In the genomic region with DNA sequence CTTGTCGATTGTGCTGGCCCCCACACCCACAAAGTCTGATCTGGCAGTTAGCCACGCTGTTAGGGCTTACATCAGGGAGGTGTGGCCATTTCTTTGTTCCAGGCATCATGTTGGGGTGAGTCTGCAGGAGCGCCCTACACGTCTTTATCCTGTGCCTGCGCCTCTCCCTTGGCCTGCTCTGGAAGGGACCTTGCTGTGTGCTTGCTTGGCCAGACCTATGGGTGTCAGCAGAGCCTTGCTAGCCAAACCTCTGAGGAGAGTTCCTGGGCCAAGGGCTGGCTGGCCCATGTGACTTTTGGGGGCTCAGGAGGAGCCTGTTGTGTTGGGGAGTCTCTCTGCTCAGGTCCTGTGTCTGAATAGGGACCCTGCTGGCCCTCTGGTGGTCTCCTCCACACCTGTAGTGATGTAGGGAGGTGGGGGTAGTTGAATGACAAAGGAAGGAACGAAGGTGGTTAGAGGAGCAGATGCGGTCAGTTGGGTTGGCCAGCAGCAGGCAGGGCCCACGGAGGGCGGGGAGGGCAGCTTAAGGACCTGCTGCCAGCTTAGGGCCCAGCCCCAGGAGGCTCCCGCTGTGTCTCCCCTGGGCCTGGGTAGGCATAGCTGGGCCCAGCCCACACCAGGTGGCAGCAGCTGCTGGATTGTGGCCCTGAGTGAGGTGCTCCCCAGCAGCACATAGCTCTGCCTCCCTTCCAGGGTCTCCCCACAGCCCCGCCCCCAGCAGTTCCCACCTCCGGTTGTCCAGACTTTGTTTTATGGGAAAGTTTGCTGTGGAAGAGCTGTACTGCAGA, we compare ENCODE assay signal across 22 cellular contexts. TPM values are rescaled to one million over a fixed set of nuclear protein-coding genes. Genes with fewer than 3 reads are reported as not detected.
DNase-seq lines count a peak whose midpoint lies in the region; ATAC-seq and TF ChIP-seq lines count a peak whose summit lies in the region.
"Had no signal": no experiment of that assay in that cellular context is flagged by ENCODE, and none has a peak within 500 bp of the region (broad histone marks: within the 10 kb centered on the region; RNA-seq: fewer than 3 reads in every experiment).

No MANE protein-coding gene starts in this region.

- no peak overlapping the region for H3K4me3 ChIP-seq in esophagus squamous epithelium
- no peak overlapping the region for H3K4me3 ChIP-seq in neuronal stem cell (ENCODE audit: low read length in 2 of 2)
- no peak overlapping the region for H3K4me3 ChIP-seq in stomach
- H3K4me3 ChIP-seq: GM23248 had no signal

- no peak overlapping the region for H2BK12ac ChIP-seq in neuronal stem cell (ENCODE audit: low read length)

- H3K4me1 ChIP-seq in esophagus squamous epithelium (peaks cover 0 to 32% (median 4%) of the 10 kb centered on the region in 3 donors), neuronal stem cell (ENCODE audit: control insufficient read depth in 2 of 2, insufficient read depth in 1 of 2, low read depth in 1 of 2, low read length in 2 of 2) (peaks cover 0 to 2% of the 10 kb centered on the region in 2 donors), stomach (peaks cover 0 to 10% (median 8%) of the 10 kb centered on the region in 4 donors)

- no peak overlapping the region for H2AK5ac ChIP-seq in neuronal stem cell (ENCODE audit: low read depth, low read length)

- H3K27me3 Mint-ChIP-seq in activated CD8-positive, alpha-beta T cell treated with anti-CD3 and anti-CD28 coated beads for 36 hours: no peaks in the 10 kb centered on the region
- no peaks in the 10 kb centered on the region for H3K27me3 Mint-ChIP-seq in activated CD8-positive, alpha-beta T cell treated with anti-CD3 and anti-CD28 coated beads, Interleukin-2, amount 10 ng/mL, durations not matched to agents 7 days and 5 days (ENCODE audit: low read depth)
- no peaks in the 10 kb centered on the region for H3K27me3 Mint-ChIP-seq in central memory CD8-positive, alpha-beta T cell
- H3K27me3 Mint-ChIP-seq: B cell; CD4-positive, CD25-positive, alpha-beta regulatory T cell had no signal

- no peak overlapping the region for H3K4me2 ChIP-seq in neuronal stem cell (ENCODE audit: insufficient read depth, low read length, poor library complexity, severe bottlenecking)

- H4K91ac ChIP-seq in neuronal stem cell (ENCODE audit: low read depth, low read length, poor library complexity): no peak overlapping the region

- H2AFZ ChIP-seq in neuronal stem cell (ENCODE audit: low read length): no peak overlapping the region
- H2AFZ ChIP-seq: GM23248 had no signal

- no peak overlapping the region for H3K9ac ChIP-seq in neuronal stem cell (ENCODE audit: low read depth, low read length, poor library complexity)
- H3K9ac ChIP-seq: GM23248 had no signal

- no peaks in the 10 kb centered on the region for H3K9me3 Mint-ChIP-seq in activated CD8-positive, alpha-beta T cell treated with anti-CD3 and anti-CD28 coated beads for 36 hours
- no peaks in the 10 kb centered on the region for H3K9me3 Mint-ChIP-seq in activated CD8-positive, alpha-beta T cell treated with anti-CD3 and anti-CD28 coated beads, Interleukin-2, amount 10 ng/mL, durations not matched to agents 7 days and 5 days (ENCODE audit: insufficient read depth)
- no peaks in the 10 kb centered on the region for H3K9me3 Mint-ChIP-seq in central memory CD8-positive, alpha-beta T cell
- H3K9me3 Mint-ChIP-seq: CD4-positive, CD25-positive, alpha-beta regulatory T cell had no signal

- H3K27ac ChIP-seq in esophagus squamous epithelium (peak overlapping the region; percentile 44 to 80 (median 58)), neuronal stem cell (replicated peaks; ENCODE audit: low read length) (no peak overlapping the region), stomach (no peak overlapping the region)
- H3K27ac ChIP-seq: GM23248 had no signal

- no peak overlapping the region for H3K4me3 Mint-ChIP-seq in activated CD8-positive, alpha-beta T cell treated with anti-CD3 and anti-CD28 coated beads for 36 hours
- no peak overlapping the region for H3K4me3 Mint-ChIP-seq in activated CD8-positive, alpha-beta T cell treated with anti-CD3 and anti-CD28 coated beads, Interleukin-2, amount 10 ng/mL, durations not matched to agents 7 days and 5 days
- H3K4me3 Mint-ChIP-seq in central memory CD8-positive, alpha-beta T cell: no peak overlapping the region
- H3K4me3 Mint-ChIP-seq: B cell had no signal

- no peak for TF ChIP-seq CTCF in activated CD8-positive, alpha-beta T cell treated with anti-CD3 and anti-CD28 coated beads for 36 hours (IDR thresholded peaks at IDR 0.05)
- TF ChIP-seq CTCF in esophagus squamous epithelium (IDR thresholded peaks at IDR 0.05): peak in 1 of 6 experiments; percentile 32
- TF ChIP-seq CTCF in stomach (IDR thresholded peaks at IDR 0.05): no peak

- 81 to 88% methylated on average over 4 to 11 of the region's 12 CpGs for whole genome bisulfite sequencing in esophagus squamous epithelium, 2 donors
- WGBS in neuronal stem cell (ENCODE audit: extremely low coverage in 2 of 2, insufficient read length in 2 of 2, insufficient replicate concordance in 1 of 2), 2 donors: no CpG with 5 or more reads among the region's 12 CpGs
- 86 to 93% (median 91%) methylated on average over 10 to 12 of the region's 12 CpGs for WGBS in stomach, 5 donors

- no peak for TF ChIP-seq POLR2A in esophagus squamous epithelium (IDR thresholded peaks at IDR 0.05)
- no peak for TF ChIP-seq POLR2A in stomach (IDR thresholded peaks at IDR 0.05)

- H3K27me3 ChIP-seq in esophagus squamous epithelium (no peaks in the 10 kb centered on the region), neuronal stem cell (ENCODE audit: control insufficient read depth in 3 of 3, insufficient read depth in 3 of 3, low read depth in 1 of 3, low read length in 3 of 3) (no peaks in the 10 kb centered on the region), stomach (no peaks in the 10 kb centered on the region)

- no peak overlapping the region for H2BK5ac ChIP-seq in neuronal stem cell (ENCODE audit: low read length)

- no peak overlapping the region for H3K4ac ChIP-seq in neuronal stem cell (ENCODE audit: low read length)

- H3K36me3 ChIP-seq in esophagus squamous epithelium: peaks cover 12 to 82% (median 39%) of the 10 kb centered on the region in 3 donors
- H3K36me3 ChIP-seq in neuronal stem cell (replicated peaks in 1 of 2; ENCODE audit: control insufficient read depth in 2 of 2, insufficient read depth in 2 of 2, low read length in 2 of 2): peaks cover 25 to 66% of the 10 kb centered on the region in 2 donors
- H3K36me3 ChIP-seq in stomach: peaks cover 50 to 95% (median 89%) of the 10 kb centered on the region in 4 donors

- peak overlapping the region; percentile 73 for H3K23ac ChIP-seq in neuronal stem cell (ENCODE audit: low read depth, low read length, poor library complexity)

- H2BK15ac ChIP-seq in neuronal stem cell (ENCODE audit: low read length): no peak overlapping the region

- H3K4me1 Mint-ChIP-seq in activated CD8-positive, alpha-beta T cell treated with anti-CD3 and anti-CD28 coated beads for 36 hours (ENCODE audit: low read depth): peaks cover 8% of the 10 kb centered on the region
- peaks cover 6% of the 10 kb centered on the region for H3K4me1 Mint-ChIP-seq in activated CD8-positive, alpha-beta T cell treated with anti-CD3 and anti-CD28 coated beads, Interleukin-2, amount 10 ng/mL, durations not matched to agents 7 days and 5 days (ENCODE audit: low read depth)
- peaks cover 9% of the 10 kb centered on the region for H3K4me1 Mint-ChIP-seq in central memory CD8-positive, alpha-beta T cell

- peak overlapping the region; percentile 20 for H3K27ac Mint-ChIP-seq in activated CD8-positive, alpha-beta T cell treated with anti-CD3 and anti-CD28 coated beads for 36 hours
- no peak overlapping the region for H3K27ac Mint-ChIP-seq in activated CD8-positive, alpha-beta T cell treated with anti-CD3 and anti-CD28 coated beads, Interleukin-2, amount 10 ng/mL, durations not matched to agents 7 days and 5 days
- peak overlapping the region; percentile 55 for H3K27ac Mint-ChIP-seq in central memory CD8-positive, alpha-beta T cell (ENCODE audit: low read depth)
- H3K27ac Mint-ChIP-seq: B cell; CD4-positive, CD25-positive, alpha-beta regulatory T cell had no signal

- H3K9me3 ChIP-seq in esophagus squamous epithelium (no peaks in the 10 kb centered on the region), neuronal stem cell (replicated peaks in 1 of 2; ENCODE audit: control insufficient read depth in 2 of 2, insufficient read depth in 1 of 2, low read depth in 1 of 2, low read length in 2 of 2) (peaks cover 0 to 6% of the 10 kb centered on the region in 2 donors), stomach (no peaks in the 10 kb centered on the region)

- no peak for DNase-seq in activated CD8-positive, alpha-beta T cell treated with anti-CD3 and anti-CD28 coated beads for 36 hours
- DNase-seq in activated CD8-positive, alpha-beta T cell treated with anti-CD3 and anti-CD28 coated beads, Interleukin-2, amount 10 ng/mL, durations not matched to agents 7 days and 5 days: no peak
- DNase-seq in central memory CD8-positive, alpha-beta T cell (ENCODE audit: low spot score in 2 of 2): no peak
- DNase-seq in esophagus squamous epithelium (lab: John Stamatoyannopoulos, UW) (no peak), neuronal stem cell (ENCODE audit: low spot score) (no peak), stomach (no peak), SKM-1 (lab: John Stamatoyannopoulos, UW; ENCODE audit: unreplicated experiment) (no peak), SW 1271 (lab: John Stamatoyannopoulos, UW) (no peak)
- DNase-seq: 8988T; CD4-positive, CD25-positive, alpha-beta regulatory T cell; COR-L47; GM23248; KBM-7; NCI-H1105 treated with DMSO at 0.1 percent for 48 hours; NCI-H1694; NCI-H2081 treated with DMSO at 0.1 percent for 48 hours; NCI-H446 treated with DMSO at 0.1 percent for 48 hours; NCI-H69; NK-92 treated with Interleukin-12 subunit alpha and Interleukin-12 subunit beta, amount 100 ng/mL, for 24 hours had no signal

- no peak for TF ChIP-seq EP300 in stomach (IDR thresholded peaks at IDR 0.05)

- H4K8ac ChIP-seq in neuronal stem cell (ENCODE audit: low read depth, low read length): no peak overlapping the region

- H3K18ac ChIP-seq in neuronal stem cell (ENCODE audit: low read length): no peak overlapping the region

- H3K79me1 ChIP-seq in neuronal stem cell (ENCODE audit: low read depth, low read length): no peaks in the 10 kb centered on the region

- POLR2A ChIA-PET in activated CD8-positive, alpha-beta T cell treated with anti-CD3 and anti-CD28 coated beads for 36 hours (lab: Charles Lee): interaction anchor here (1.3 kb wide), 1 partner anchor 8 kb away, joined by 3 read pairs; a partner anchor contains a TSS
- POLR2A ChIA-PET in activated CD8-positive, alpha-beta T cell treated with anti-CD3 and anti-CD28 coated beads, Interleukin-2, amount 10 ng/mL, durations not matched to agents 7 days and 5 days (lab: Charles Lee): no interaction called here

- intact Hi-C loops in activated CD8-positive, alpha-beta T cell treated with anti-CD3 and anti-CD28 coated beads for 36 hours (cut with micrococcal nuclease): no loop called here
- intact Hi-C loops in esophagus squamous epithelium (cut with DNase I): no loop called here
- intact Hi-C loops in stomach (cut with DNase I; ENCODE audit: low total_unique reads): no loop called here

- ATAC-seq in activated CD8-positive, alpha-beta T cell treated with anti-CD3 and anti-CD28 coated beads for 36 hours: no peak
- ATAC-seq in activated CD8-positive, alpha-beta T cell treated with anti-CD3 and anti-CD28 coated beads, Interleukin-2, amount 10 ng/mL, durations not matched to agents 7 days and 5 days: no peak
- no peak for ATAC-seq in central memory CD8-positive, alpha-beta T cell (replicated peaks; ENCODE audit: extremely low read depth, poor library complexity, severe bottlenecking)
- ATAC-seq: HCT116, Right ventricle myocardium inferior had no signal

- no peak overlapping the region for H2BK120ac ChIP-seq in neuronal stem cell (ENCODE audit: low read depth, low read length)

- no peak overlapping the region for H3K14ac ChIP-seq in neuronal stem cell (ENCODE audit: low read length)

- CTCF ChIA-PET in activated CD8-positive, alpha-beta T cell treated with anti-CD3 and anti-CD28 coated beads for 36 hours (lab: Charles Lee): interaction anchor here (0.9 kb wide), 1 partner anchor 17 kb away, joined by 3 read pairs; no protein-coding TSS in a partner anchor
- CTCF ChIA-PET in activated CD8-positive, alpha-beta T cell treated with anti-CD3 and anti-CD28 coated beads, Interleukin-2, amount 10 ng/mL, durations not matched to agents 7 days and 5 days (lab: Charles Lee): no interaction called here

- H3K36me3 Mint-ChIP-seq in activated CD8-positive, alpha-beta T cell treated with anti-CD3 and anti-CD28 coated beads for 36 hours (ENCODE audit: low read depth): peaks cover 47% of the 10 kb centered on the region
- peaks cover 63% of the 10 kb centered on the region for H3K36me3 Mint-ChIP-seq in activated CD8-positive, alpha-beta T cell treated with anti-CD3 and anti-CD28 coated beads, Interleukin-2, amount 10 ng/mL, durations not matched to agents 7 days and 5 days (ENCODE audit: low read depth)
- H3K36me3 Mint-ChIP-seq in central memory CD8-positive, alpha-beta T cell (ENCODE audit: insufficient read depth): peaks cover 44% of the 10 kb centered on the region

RNA-seq across cellular contexts. Expression of a gene that starts 7.9 kb away (rescaled TPM):
- total RNA-seq in activated CD8-positive, alpha-beta T cell treated with anti-CD3 and anti-CD28 coated beads for 36 hours: 10 to 100 TPM; 41.5 to 42.5 TPM
- total RNA-seq in activated CD8-positive, alpha-beta T cell treated with anti-CD3 and anti-CD28 coated beads, Interleukin-2, amount 10 ng/mL, durations not matched to agents 7 days and 5 days: 10 to 100 TPM; 66.0 to 72.1 TPM
- total RNA-seq in esophagus squamous epithelium: 10 to 100 TPM; 20.9 to 53.6 (median 49.7) TPM
- polyA plus RNA-seq in neuronal stem cell (2013, experiment 1 of 2): 23.0 TPM
- 23.7 TPM for polyA plus RNA-seq in neuronal stem cell (2013, experiment 2 of 2)
- 10 to 100 TPM; 35.0 to 77.9 (median 51.1) TPM for total RNA-seq in stomach
- 10 to 100 TPM; 20.6 to 36.0 (median 22.3) TPM for polyA plus RNA-seq in stomach

RNA-seq across cellular contexts. Expression of a gene that starts 31.6 kb away (rescaled TPM):
- total RNA-seq in activated CD8-positive, alpha-beta T cell treated with anti-CD3 and anti-CD28 coated beads for 36 hours: 10 to 100 TPM; 38.6 to 41.3 TPM
- 10 to 100 TPM; 85.9 to 86.4 TPM for total RNA-seq in activated CD8-positive, alpha-beta T cell treated with anti-CD3 and anti-CD28 coated beads, Interleukin-2, amount 10 ng/mL, durations not matched to agents 7 days and 5 days
- total RNA-seq in esophagus squamous epithelium (10 to 100 TPM; 19.6 to 29.7 (median 24.6) TPM), stomach (100 to 1,000 TPM in 1 of 5 donors, 10 to 100 TPM in 2, 1 to 10 TPM in 1, not detected in 1; 4.0 to 101 (median 24.2) TPM)
- 9.6 TPM for polyA plus RNA-seq in neuronal stem cell (2013, experiment 1 of 2)
- 9.4 TPM for polyA plus RNA-seq in neuronal stem cell (2013, experiment 2 of 2)
- polyA plus RNA-seq in stomach: 10 to 100 TPM; 36.4 to 42.7 (median 39.0) TPM

RNA-seq across cellular contexts. Expression of a gene that starts 41.2 kb away (rescaled TPM):
- under 1 TPM in 1 of 2 experiments, not detected in 1; 0.45 TPM for total RNA-seq in activated CD8-positive, alpha-beta T cell treated with anti-CD3 and anti-CD28 coated beads for 36 hours
- 1 to 10 TPM in 1 of 2 experiments, under 1 TPM in 1; 0.66 to 1.6 TPM for total RNA-seq in activated CD8-positive, alpha-beta T cell treated with anti-CD3 and anti-CD28 coated beads, Interleukin-2, amount 10 ng/mL, durations not matched to agents 7 days and 5 days
- total RNA-seq in esophagus squamous epithelium (1 to 10 TPM in 1 of 4 donors, not detected in 3; 1.9 TPM), stomach (not detected)
- 0.10 TPM for polyA plus RNA-seq in neuronal stem cell (2013, experiment 1 of 2)
- 0.18 TPM for polyA plus RNA-seq in neuronal stem cell (2013, experiment 2 of 2)
- under 1 TPM in 2 of 3 donors, not detected in 1; 0.25 to 0.48 TPM for polyA plus RNA-seq in stomach
- total RNA-seq: CD4-positive, CD25-positive, alpha-beta regulatory T cell had no signal
- polyA plus RNA-seq: CD4-positive, CD25-positive, alpha-beta regulatory T cell had no signal

RNA-seq across cellular contexts. Expression of a gene that starts 43.9 kb away (rescaled TPM):
- total RNA-seq in activated CD8-positive, alpha-beta T cell treated with anti-CD3 and anti-CD28 coated beads for 36 hours: 10 to 100 TPM; 60.1 to 64.9 TPM
- 10 to 100 TPM; 46.7 to 47.1 TPM for total RNA-seq in activated CD8-positive, alpha-beta T cell treated with anti-CD3 and anti-CD28 coated beads, Interleukin-2, amount 10 ng/mL, durations not matched to agents 7 days and 5 days
- 10 to 100 TPM; 34.1 to 53.8 (median 39.6) TPM for total RNA-seq in esophagus squamous epithelium
- 14.9 TPM for polyA plus RNA-seq in neuronal stem cell (2013, experiment 1 of 2)
- 14.0 TPM for polyA plus RNA-seq in neuronal stem cell (2013, experiment 2 of 2)
- total RNA-seq in stomach: 10 to 100 TPM in 4 of 5 donors, 1 to 10 TPM in 1; 8.1 to 75.3 (median 41.1) TPM
- 10 to 100 TPM; 23.8 to 42.4 (median 35.1) TPM for polyA plus RNA-seq in stomach

Comparison
In these comparisons a context has a peak if more than half of its experiments do, and no peak if none do; other contexts are left out.
1. H3K27ac ChIP-seq: peak in esophagus squamous epithelium (4 of 4); none in neuronal stem cell (single experiment) and stomach (0 of 5).